1 cellular context compared by ENCODE assay signal in genomic region chr17:50096092-50096491, GRCh38.
TF ChIP-seq lines count a peak whose summit lies in the region.

No MANE protein-coding gene starts in this region.

TF ChIP-seq in HCT116, 20 proteins besides CTCF, POLR2A, EP300 and RAD21 (continued from another document):
- no peak for TF ChIP-seq REST (IDR thresholded peaks at IDR 0.05; ENCODE audit: low read depth)
- no peak for TF ChIP-seq SRF (IDR thresholded peaks at IDR 0.05; ENCODE audit: low read depth)
- no peak for TF ChIP-seq ZNF274 (IDR thresholded peaks at IDR 0.05; ENCODE audit: low read depth, low read length)
- no peak for TF ChIP-seq YY1 (IDR thresholded peaks at IDR 0.05; ENCODE audit: extremely low read depth, insufficient replicate concordance, low read depth, low read length)
- TF ChIP-seq ELF1 (IDR thresholded peaks at IDR 0.05; ENCODE audit: borderline replicate concordance, low read depth) = no peak
- no peak for TF ChIP-seq CBX3 (IDR thresholded peaks at IDR 0.05; ENCODE audit: low read depth)
